ENCODE assay signal across 9 cellular contexts in genomic region chr22:32904044-32904443, GRCh38.
DNase-seq lines count a peak whose midpoint lies in the region; ATAC-seq and TF ChIP-seq lines count a peak whose summit lies in the region.
"Had no signal": no experiment of that assay in that cellular context is flagged by ENCODE, and none has a peak within 500 bp of the region (broad histone marks: within the 10 kb centered on the region; RNA-seq: fewer than 3 reads in every experiment).

No MANE protein-coding gene starts in this region.

- H3K4me1 Mint-ChIP-seq in activated CD4-positive, alpha-beta memory T cell treated with anti-CD3 and anti-CD28 coated beads for 36 hours (ENCODE audit: low read depth), result no peaks in the 10 kb centered on the region
- no peaks in the 10 kb centered on the region for H3K4me1 Mint-ChIP-seq in activated CD4-positive, alpha-beta memory T cell treated with anti-CD3 and anti-CD28 coated beads, Interleukin-2, amount 10 ng/mL, durations not matched to agents 7 days and 5 days

- no peaks in the 10 kb centered on the region for H3K9me3 ChIP-seq in sigmoid colon

- no peak overlapping the region for H3K4me3 ChIP-seq in fibroblast of villous mesenchyme (ENCODE audit: low read depth, low read length)
- H3K4me3 ChIP-seq in sigmoid colon, result no peak overlapping the region

- POLR2A ChIA-PET in activated CD4-positive, alpha-beta memory T cell treated with anti-CD3 and anti-CD28 coated beads for 36 hours (lab: Charles Lee), result interaction anchor here (0.6 kb wide), 1 partner anchor 72 kb away, joined by 4 read pairs; no protein-coding TSS in a partner anchor
- POLR2A ChIA-PET in activated CD4-positive, alpha-beta memory T cell treated with anti-CD3 and anti-CD28 coated beads, Interleukin-2, amount 10 ng/mL, durations not matched to agents 7 days and 5 days (lab: Charles Lee), result no interaction called here

- no peaks in the 10 kb centered on the region for H3K27me3 Mint-ChIP-seq in activated CD4-positive, alpha-beta memory T cell treated with anti-CD3 and anti-CD28 coated beads for 36 hours
- no peaks in the 10 kb centered on the region for H3K27me3 Mint-ChIP-seq in activated CD4-positive, alpha-beta memory T cell treated with anti-CD3 and anti-CD28 coated beads, Interleukin-2, amount 10 ng/mL, durations not matched to agents 7 days and 5 days

- CTCF ChIA-PET in activated CD4-positive, alpha-beta memory T cell treated with anti-CD3 and anti-CD28 coated beads for 36 hours (lab: Charles Lee), result no interaction called here
- CTCF ChIA-PET in activated CD4-positive, alpha-beta memory T cell treated with anti-CD3 and anti-CD28 coated beads, Interleukin-2, amount 10 ng/mL, durations not matched to agents 7 days and 5 days (lab: Charles Lee), result no interaction called here

- H3K27me3 ChIP-seq in sigmoid colon, result no peaks in the 10 kb centered on the region

- H3K4me1 ChIP-seq in sigmoid colon, result peaks cover 0 to 26% (median 11%) of the 10 kb centered on the region in 4 donors

- DNase-seq in activated CD4-positive, alpha-beta memory T cell treated with anti-CD3 and anti-CD28 coated beads for 36 hours, result peak; percentile 23
- no peak for DNase-seq in activated CD4-positive, alpha-beta memory T cell treated with anti-CD3 and anti-CD28 coated beads, Interleukin-2, amount 10 ng/mL, durations not matched to agents 7 days and 5 days
- peak; percentile 49 for DNase-seq in OCI-M1 (lab: John Stamatoyannopoulos, UW)
- peak; percentile 60 for DNase-seq in fibroblast of villous mesenchyme (ENCODE audit: low read depth)
- peak; percentile 71 for DNase-seq in sigmoid colon
- DNase-seq in activated CD4-positive, CD25-positive, alpha-beta regulatory T cell treated with anti-CD3 and anti-CD28 coated beads, Interleukin-2, amount 50 U/mL, for 72 hours, result no peak
- DNase-seq in stimulated activated CD4-positive, alpha-beta T cell treated with anti-CD3 and anti-CD28 coated beads, Interleukin-2, amount 100 ng/mL, for 48 hours, result no peak
- DNase-seq: COR-L47 had no signal

- H3K36me3 Mint-ChIP-seq in activated CD4-positive, alpha-beta memory T cell treated with anti-CD3 and anti-CD28 coated beads for 36 hours, result no peaks in the 10 kb centered on the region
- no peaks in the 10 kb centered on the region for H3K36me3 Mint-ChIP-seq in activated CD4-positive, alpha-beta memory T cell treated with anti-CD3 and anti-CD28 coated beads, Interleukin-2, amount 10 ng/mL, durations not matched to agents 7 days and 5 days (ENCODE audit: low read depth)

- H3K36me3 ChIP-seq in sigmoid colon, result no peaks in the 10 kb centered on the region

- intact Hi-C loops in activated CD4-positive, alpha-beta memory T cell treated with anti-CD3 and anti-CD28 coated beads for 36 hours (cut with micrococcal nuclease), result no loop called here
- intact Hi-C loops in sigmoid colon (cut with DNase I), result no loop called here

- ATAC-seq in HG02571 (IDR thresholded peaks at IDR 0.05; ENCODE audit: unreplicated experiment), result no peak

- no peak for TF ChIP-seq EP300 in sigmoid colon (IDR thresholded peaks at IDR 0.05)

- H3K27ac Mint-ChIP-seq in activated CD4-positive, alpha-beta memory T cell treated with anti-CD3 and anti-CD28 coated beads for 36 hours, result no peak overlapping the region
- no peak overlapping the region for H3K27ac Mint-ChIP-seq in activated CD4-positive, alpha-beta memory T cell treated with anti-CD3 and anti-CD28 coated beads, Interleukin-2, amount 10 ng/mL, durations not matched to agents 7 days and 5 days

- no peaks in the 10 kb centered on the region for H3K9me3 Mint-ChIP-seq in activated CD4-positive, alpha-beta memory T cell treated with anti-CD3 and anti-CD28 coated beads for 36 hours
- H3K9me3 Mint-ChIP-seq in activated CD4-positive, alpha-beta memory T cell treated with anti-CD3 and anti-CD28 coated beads, Interleukin-2, amount 10 ng/mL, durations not matched to agents 7 days and 5 days, result no peaks in the 10 kb centered on the region

- H3K27ac ChIP-seq in sigmoid colon, result peak overlapping the region in 1 of 4 donors; percentile 61

- TF ChIP-seq CTCF in fibroblast of villous mesenchyme (IDR thresholded peaks at IDR 0.05; ENCODE audit: insufficient read depth, low read depth, low read length) (no peak), sigmoid colon (IDR thresholded peaks at IDR 0.05) (no peak)

- no peak overlapping the region for H3K4me3 Mint-ChIP-seq in activated CD4-positive, alpha-beta memory T cell treated with anti-CD3 and anti-CD28 coated beads for 36 hours
- H3K4me3 Mint-ChIP-seq in activated CD4-positive, alpha-beta memory T cell treated with anti-CD3 and anti-CD28 coated beads, Interleukin-2, amount 10 ng/mL, durations not matched to agents 7 days and 5 days, result no peak overlapping the region

- no peak for TF ChIP-seq POLR2A in sigmoid colon (IDR thresholded peaks at IDR 0.05)

- 69 to 82% methylated on average over 3 of the region's 3 CpGs for WGBS in sigmoid colon, 2 donors

Comparison
In these comparisons a context has a peak if more than half of its experiments do, and no peak if none do; other contexts are left out.
1. DNase-seq: peak in activated CD4-positive, alpha-beta memory T cell treated with anti-CD3 and anti-CD28 coated beads for 36 hours (single experiment), OCI-M1 (single experiment), fibroblast of villous mesenchyme (single experiment) and sigmoid colon (single experiment); none in activated CD4-positive, alpha-beta memory T cell treated with anti-CD3 and anti-CD28 coated beads, Interleukin-2, amount 10 ng/mL, durations not matched to agents 7 days and 5 days (single experiment), activated CD4-positive, CD25-positive, alpha-beta regulatory T cell treated with anti-CD3 and anti-CD28 coated beads, Interleukin-2, amount 50 U/mL, for 72 hours (single experiment) and stimulated activated CD4-positive, alpha-beta T cell treated with anti-CD3 and anti-CD28 coated beads, Interleukin-2, amount 100 ng/mL, for 48 hours (0 of 2).